Comparison of ENCODE assay signal across 1 cellular context in the genomic region with DNA sequence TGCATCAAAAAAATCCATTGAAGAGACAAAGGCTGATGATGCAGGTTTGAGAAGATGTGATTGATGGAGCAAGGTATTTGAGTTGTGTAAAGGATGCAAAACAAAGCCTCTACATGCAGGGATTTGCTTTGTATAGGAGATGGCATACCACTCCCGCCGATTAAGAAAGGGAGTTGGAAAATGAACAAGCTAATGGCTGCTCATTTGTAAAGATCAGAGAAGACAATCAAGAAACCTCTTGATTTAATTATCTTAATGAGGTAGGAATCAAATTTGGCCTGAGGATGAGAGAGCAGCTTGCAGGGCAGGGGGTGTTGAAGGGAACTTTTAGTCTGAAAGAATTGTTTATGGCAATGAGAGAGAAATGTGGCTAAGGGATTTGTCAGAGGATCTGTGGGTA.
TF ChIP-seq lines count a peak whose summit lies in the region.

No MANE protein-coding gene starts in this region.

TF ChIP-seq in GM23338, 12 proteins besides CTCF, POLR2A, EP300 and RAD21 (continued from another document):
- TF ChIP-seq, protein P1, sequence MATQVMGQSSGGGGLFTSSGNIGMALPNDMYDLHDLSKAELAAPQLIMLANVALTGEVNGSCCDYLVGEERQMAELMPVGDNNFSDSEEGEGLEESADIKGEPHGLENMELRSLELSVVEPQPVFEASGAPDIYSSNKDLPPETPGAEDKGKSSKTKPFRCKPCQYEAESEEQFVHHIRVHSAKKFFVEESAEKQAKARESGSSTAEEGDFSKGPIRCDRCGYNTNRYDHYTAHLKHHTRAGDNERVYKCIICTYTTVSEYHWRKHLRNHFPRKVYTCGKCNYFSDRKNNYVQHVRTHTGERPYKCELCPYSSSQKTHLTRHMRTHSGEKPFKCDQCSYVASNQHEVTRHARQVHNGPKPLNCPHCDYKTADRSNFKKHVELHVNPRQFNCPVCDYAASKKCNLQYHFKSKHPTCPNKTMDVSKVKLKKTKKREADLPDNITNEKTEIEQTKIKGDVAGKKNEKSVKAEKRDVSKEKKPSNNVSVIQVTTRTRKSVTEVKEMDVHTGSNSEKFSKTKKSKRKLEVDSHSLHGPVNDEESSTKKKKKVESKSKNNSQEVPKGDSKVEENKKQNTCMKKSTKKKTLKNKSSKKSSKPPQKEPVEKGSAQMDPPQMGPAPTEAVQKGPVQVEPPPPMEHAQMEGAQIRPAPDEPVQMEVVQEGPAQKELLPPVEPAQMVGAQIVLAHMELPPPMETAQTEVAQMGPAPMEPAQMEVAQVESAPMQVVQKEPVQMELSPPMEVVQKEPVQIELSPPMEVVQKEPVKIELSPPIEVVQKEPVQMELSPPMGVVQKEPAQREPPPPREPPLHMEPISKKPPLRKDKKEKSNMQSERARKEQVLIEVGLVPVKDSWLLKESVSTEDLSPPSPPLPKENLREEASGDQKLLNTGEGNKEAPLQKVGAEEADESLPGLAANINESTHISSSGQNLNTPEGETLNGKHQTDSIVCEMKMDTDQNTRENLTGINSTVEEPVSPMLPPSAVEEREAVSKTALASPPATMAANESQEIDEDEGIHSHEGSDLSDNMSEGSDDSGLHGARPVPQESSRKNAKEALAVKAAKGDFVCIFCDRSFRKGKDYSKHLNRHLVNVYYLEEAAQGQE (IDR thresholded peaks at IDR 0.05; ENCODE audit: unreplicated experiment), result no peak
- TF ChIP-seq, protein P2, sequence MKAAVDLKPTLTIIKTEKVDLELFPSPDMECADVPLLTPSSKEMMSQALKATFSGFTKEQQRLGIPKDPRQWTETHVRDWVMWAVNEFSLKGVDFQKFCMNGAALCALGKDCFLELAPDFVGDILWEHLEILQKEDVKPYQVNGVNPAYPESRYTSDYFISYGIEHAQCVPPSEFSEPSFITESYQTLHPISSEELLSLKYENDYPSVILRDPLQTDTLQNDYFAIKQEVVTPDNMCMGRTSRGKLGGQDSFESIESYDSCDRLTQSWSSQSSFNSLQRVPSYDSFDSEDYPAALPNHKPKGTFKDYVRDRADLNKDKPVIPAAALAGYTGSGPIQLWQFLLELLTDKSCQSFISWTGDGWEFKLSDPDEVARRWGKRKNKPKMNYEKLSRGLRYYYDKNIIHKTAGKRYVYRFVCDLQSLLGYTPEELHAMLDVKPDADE (IDR thresholded peaks at IDR 0.05), result no peak
- TF ChIP-seq ZNF331 (CRISPR knock-in tag; IDR thresholded peaks at IDR 0.05; ENCODE audit: low read depth) (no peak), CREB1 (CRISPR knock-in tag; IDR thresholded peaks at IDR 0.05; ENCODE audit: low read depth) (no peak), JUNB (IDR thresholded peaks at IDR 0.05; ENCODE audit: unreplicated experiment) (no peak), NANOG (IDR thresholded peaks at IDR 0.05; ENCODE audit: borderline replicate concordance) (no peak), POLR2AphosphoS5 (IDR thresholded peaks at IDR 0.05; ENCODE audit: low read depth) (no peak)
- TF ChIP-seq, protein P3, sequence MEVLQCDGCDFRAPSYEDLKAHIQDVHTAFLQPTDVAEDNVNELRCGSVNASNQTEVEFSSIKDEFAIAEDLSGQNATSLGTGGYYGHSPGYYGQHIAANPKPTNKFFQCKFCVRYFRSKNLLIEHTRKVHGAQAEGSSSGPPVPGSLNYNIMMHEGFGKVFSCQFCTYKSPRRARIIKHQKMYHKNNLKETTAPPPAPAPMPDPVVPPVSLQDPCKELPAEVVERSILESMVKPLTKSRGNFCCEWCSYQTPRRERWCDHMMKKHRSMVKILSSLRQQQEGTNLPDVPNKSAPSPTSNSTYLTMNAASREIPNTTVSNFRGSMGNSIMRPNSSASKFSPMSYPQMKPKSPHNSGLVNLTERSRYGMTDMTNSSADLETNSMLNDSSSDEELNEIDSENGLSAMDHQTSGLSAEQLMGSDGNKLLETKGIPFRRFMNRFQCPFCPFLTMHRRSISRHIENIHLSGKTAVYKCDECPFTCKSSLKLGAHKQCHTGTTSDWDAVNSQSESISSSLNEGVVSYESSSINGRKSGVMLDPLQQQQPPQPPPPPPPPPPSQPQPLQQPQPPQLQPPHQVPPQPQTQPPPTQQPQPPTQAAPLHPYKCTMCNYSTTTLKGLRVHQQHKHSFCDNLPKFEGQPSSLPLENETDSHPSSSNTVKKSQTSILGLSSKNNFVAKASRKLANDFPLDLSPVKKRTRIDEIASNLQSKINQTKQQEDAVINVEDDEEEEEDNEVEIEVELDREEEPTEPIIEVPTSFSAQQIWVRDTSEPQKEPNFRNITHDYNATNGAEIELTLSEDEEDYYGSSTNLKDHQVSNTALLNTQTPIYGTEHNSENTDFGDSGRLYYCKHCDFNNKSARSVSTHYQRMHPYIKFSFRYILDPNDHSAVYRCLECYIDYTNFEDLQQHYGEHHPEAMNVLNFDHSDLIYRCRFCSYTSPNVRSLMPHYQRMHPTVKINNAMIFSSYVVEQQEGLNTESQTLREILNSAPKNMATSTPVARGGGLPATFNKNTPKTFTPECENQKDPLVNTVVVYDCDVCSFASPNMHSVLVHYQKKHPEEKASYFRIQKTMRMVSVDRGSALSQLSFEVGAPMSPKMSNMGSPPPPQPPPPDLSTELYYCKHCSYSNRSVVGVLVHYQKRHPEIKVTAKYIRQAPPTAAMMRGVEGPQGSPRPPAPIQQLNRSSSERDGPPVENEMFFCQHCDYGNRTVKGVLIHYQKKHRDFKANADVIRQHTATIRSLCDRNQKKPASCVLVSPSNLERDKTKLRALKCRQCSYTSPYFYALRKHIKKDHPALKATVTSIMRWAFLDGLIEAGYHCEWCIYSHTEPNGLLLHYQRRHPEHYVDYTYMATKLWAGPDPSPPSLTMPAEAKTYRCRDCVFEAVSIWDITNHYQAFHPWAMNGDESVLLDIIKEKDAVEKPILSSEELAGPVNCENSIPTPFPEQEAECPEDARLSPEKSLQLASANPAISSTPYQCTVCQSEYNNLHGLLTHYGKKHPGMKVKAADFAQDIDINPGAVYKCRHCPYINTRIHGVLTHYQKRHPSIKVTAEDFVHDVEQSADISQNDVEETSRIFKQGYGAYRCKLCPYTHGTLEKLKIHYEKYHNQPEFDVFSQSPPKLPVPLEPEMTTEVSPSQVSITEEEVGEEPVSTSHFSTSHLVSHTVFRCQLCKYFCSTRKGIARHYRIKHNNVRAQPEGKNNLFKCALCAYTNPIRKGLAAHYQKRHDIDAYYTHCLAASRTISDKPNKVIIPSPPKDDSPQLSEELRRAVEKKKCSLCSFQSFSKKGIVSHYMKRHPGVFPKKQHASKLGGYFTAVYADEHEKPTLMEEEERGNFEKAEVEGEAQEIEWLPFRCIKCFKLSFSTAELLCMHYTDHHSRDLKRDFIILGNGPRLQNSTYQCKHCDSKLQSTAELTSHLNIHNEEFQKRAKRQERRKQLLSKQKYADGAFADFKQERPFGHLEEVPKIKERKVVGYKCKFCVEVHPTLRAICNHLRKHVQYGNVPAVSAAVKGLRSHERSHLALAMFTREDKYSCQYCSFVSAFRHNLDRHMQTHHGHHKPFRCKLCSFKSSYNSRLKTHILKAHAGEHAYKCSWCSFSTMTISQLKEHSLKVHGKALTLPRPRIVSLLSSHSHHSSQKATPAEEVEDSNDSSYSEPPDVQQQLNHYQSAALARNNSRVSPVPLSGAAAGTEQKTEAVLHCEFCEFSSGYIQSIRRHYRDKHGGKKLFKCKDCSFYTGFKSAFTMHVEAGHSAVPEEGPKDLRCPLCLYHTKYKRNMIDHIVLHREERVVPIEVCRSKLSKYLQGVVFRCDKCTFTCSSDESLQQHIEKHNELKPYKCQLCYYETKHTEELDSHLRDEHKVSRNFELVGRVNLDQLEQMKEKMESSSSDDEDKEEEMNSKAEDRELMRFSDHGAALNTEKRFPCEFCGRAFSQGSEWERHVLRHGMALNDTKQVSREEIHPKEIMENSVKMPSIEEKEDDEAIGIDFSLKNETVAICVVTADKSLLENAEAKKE (CRISPR knock-in tag; IDR thresholded peaks at IDR 0.05), result no peak
